Comparison of ENCODE assay signal across 23 cellular contexts in the genomic region with DNA sequence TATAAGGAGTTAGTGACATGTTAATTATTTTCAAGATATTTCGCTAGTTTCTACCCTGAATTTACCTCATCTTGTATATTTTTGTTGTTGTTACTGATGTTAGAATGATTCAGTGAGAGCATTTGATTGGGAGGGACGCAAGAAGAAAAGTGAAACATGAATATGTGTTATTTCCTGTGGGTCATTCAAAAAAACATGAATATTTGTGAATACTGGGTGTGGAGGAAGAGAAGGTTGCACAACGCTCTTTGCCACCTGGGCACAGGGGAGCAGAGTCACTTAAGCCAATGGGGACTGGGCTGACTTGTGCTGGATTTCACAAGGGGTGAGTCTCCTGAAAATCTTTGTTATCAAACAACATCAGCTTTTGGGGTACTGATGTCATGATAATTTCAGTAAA. TPM values are rescaled to one million over a fixed set of nuclear protein-coding genes. Genes with fewer than 3 reads are reported as not detected.
DNase-seq lines count a peak whose midpoint lies in the region; ATAC-seq and TF ChIP-seq lines count a peak whose summit lies in the region.
"Had no signal": no experiment of that assay in that cellular context is flagged by ENCODE, and none has a peak within 500 bp of the region (broad histone marks: within the 10 kb centered on the region; RNA-seq: fewer than 3 reads in every experiment).

No MANE protein-coding gene starts in this region.

- intact Hi-C loops in activated CD8-positive, alpha-beta T cell treated with anti-CD3 and anti-CD28 coated beads for 36 hours (cut with micrococcal nuclease): no loop called here
- intact Hi-C loops in dorsolateral prefrontal cortex (cut with DNase I): no loop called here

- no peaks in the 10 kb centered on the region for H3K27me3 Mint-ChIP-seq in activated CD8-positive, alpha-beta T cell treated with anti-CD3 and anti-CD28 coated beads for 36 hours
- no peaks in the 10 kb centered on the region for H3K27me3 Mint-ChIP-seq in activated CD8-positive, alpha-beta T cell treated with anti-CD3 and anti-CD28 coated beads, Interleukin-2, amount 10 ng/mL, durations not matched to agents 7 days and 5 days (ENCODE audit: low read depth)
- H3K27me3 Mint-ChIP-seq in natural killer cell treated with Interleukin-12 subunit alpha and Interleukin-12 subunit beta and Interleukin-15 and Interleukin-18, amount 100 ng/mL, for 72 hours: no peaks in the 10 kb centered on the region
- H3K27me3 Mint-ChIP-seq: activated naive CD8-positive, alpha-beta T cell treated with anti-CD3 and anti-CD28 coated beads for 36 hours; brain; dendritic cell treated with granulocyte-macrophage colony-stimulating factor and Interleukin-4, amounts not matched to agents 40 ng/mL and 50 ng/mL, for 4 days had no signal

- peaks cover 60% of the 10 kb centered on the region for H3K4me1 Mint-ChIP-seq in activated CD8-positive, alpha-beta T cell treated with anti-CD3 and anti-CD28 coated beads for 36 hours (ENCODE audit: low read depth)
- H3K4me1 Mint-ChIP-seq in activated CD8-positive, alpha-beta T cell treated with anti-CD3 and anti-CD28 coated beads, Interleukin-2, amount 10 ng/mL, durations not matched to agents 7 days and 5 days (ENCODE audit: low read depth): peaks cover 25% of the 10 kb centered on the region
- H3K4me1 Mint-ChIP-seq in natural killer cell treated with Interleukin-12 subunit alpha and Interleukin-12 subunit beta and Interleukin-15 and Interleukin-18, amount 100 ng/mL, for 72 hours (ENCODE audit: low read depth in 2 of 2): peaks cover 66 to 75% of the 10 kb centered on the region in 2 donors

- no peaks in the 10 kb centered on the region for H3K27me3 ChIP-seq in dorsolateral prefrontal cortex
- H3K27me3 ChIP-seq: neutrophil had no signal

- H3K4me3 ChIP-seq in dorsolateral prefrontal cortex: no peak overlapping the region
- H3K4me3 ChIP-seq: A549, mucosa of descending colon, skin epidermis had no signal

- POLR2A ChIA-PET in activated CD8-positive, alpha-beta T cell treated with anti-CD3 and anti-CD28 coated beads for 36 hours (lab: Charles Lee): no interaction called here
- POLR2A ChIA-PET in activated CD8-positive, alpha-beta T cell treated with anti-CD3 and anti-CD28 coated beads, Interleukin-2, amount 10 ng/mL, durations not matched to agents 7 days and 5 days (lab: Charles Lee): no interaction called here

- H3K36me3 Mint-ChIP-seq in activated CD8-positive, alpha-beta T cell treated with anti-CD3 and anti-CD28 coated beads for 36 hours (ENCODE audit: low read depth): peaks cover 56% of the 10 kb centered on the region
- H3K36me3 Mint-ChIP-seq in activated CD8-positive, alpha-beta T cell treated with anti-CD3 and anti-CD28 coated beads, Interleukin-2, amount 10 ng/mL, durations not matched to agents 7 days and 5 days (ENCODE audit: low read depth): peaks cover 59% of the 10 kb centered on the region
- peaks cover 35% of the 10 kb centered on the region for H3K36me3 Mint-ChIP-seq in natural killer cell treated with Interleukin-12 subunit alpha and Interleukin-12 subunit beta and Interleukin-15 and Interleukin-18, amount 100 ng/mL, for 72 hours

- H3K27ac Mint-ChIP-seq in activated CD8-positive, alpha-beta T cell treated with anti-CD3 and anti-CD28 coated beads for 36 hours: peak overlapping the region; percentile 3
- H3K27ac Mint-ChIP-seq in activated CD8-positive, alpha-beta T cell treated with anti-CD3 and anti-CD28 coated beads, Interleukin-2, amount 10 ng/mL, durations not matched to agents 7 days and 5 days: no peak overlapping the region
- H3K27ac Mint-ChIP-seq in natural killer cell treated with Interleukin-12 subunit alpha and Interleukin-12 subunit beta and Interleukin-15 and Interleukin-18, amount 100 ng/mL, for 72 hours: peak overlapping the region in 1 of 2 donors; percentile 71
- H3K27ac Mint-ChIP-seq: dendritic cell treated with granulocyte-macrophage colony-stimulating factor and Interleukin-4, amounts not matched to agents 40 ng/mL and 50 ng/mL, for 4 days had no signal

- peak; percentile 10 for DNase-seq in activated CD8-positive, alpha-beta T cell treated with anti-CD3 and anti-CD28 coated beads for 36 hours
- no peak for DNase-seq in activated CD8-positive, alpha-beta T cell treated with anti-CD3 and anti-CD28 coated beads, Interleukin-2, amount 10 ng/mL, durations not matched to agents 7 days and 5 days
- DNase-seq in HPDE6-E6E7 (ENCODE audit: extremely low spot score) (peak; percentile 41), dermis blood vessel endothelial cell (peak; percentile 3), dorsolateral prefrontal cortex (no peak), HK-2 (ENCODE audit: unreplicated experiment) (no peak), glomerular visceral epithelial cell (ENCODE audit: extremely low spot score) (no peak)
- DNase-seq in natural killer cell treated with Interleukin-12 subunit alpha and Interleukin-12 subunit beta and Interleukin-15 and Interleukin-18, amount 100 ng/mL, for 72 hours (ENCODE audit: low spot score): peak; percentile 81
- DNase-seq: activated naive CD8-positive, alpha-beta T cell treated with anti-CD3 and anti-CD28 coated beads for 36 hours; Calu3; EL; erythroblast; left ventricle myocardium superior; mucosa of descending colon; MV-4-11; NCI-H187; NCI-H345 had no signal

- no peak for TF ChIP-seq CTCF in activated CD8-positive, alpha-beta T cell treated with anti-CD3 and anti-CD28 coated beads for 36 hours (IDR thresholded peaks at IDR 0.05)
- no peak for TF ChIP-seq CTCF in dorsolateral prefrontal cortex (IDR thresholded peaks at IDR 0.05 in 54 of 56, conservative IDR thresholded peaks at IDR 0.05 in 2 of 56; ENCODE audit: low read depth in 1 of 56, partially characterized antibody in 56 of 56)

- H3K4me3 Mint-ChIP-seq in activated CD8-positive, alpha-beta T cell treated with anti-CD3 and anti-CD28 coated beads for 36 hours: no peak overlapping the region
- no peak overlapping the region for H3K4me3 Mint-ChIP-seq in activated CD8-positive, alpha-beta T cell treated with anti-CD3 and anti-CD28 coated beads, Interleukin-2, amount 10 ng/mL, durations not matched to agents 7 days and 5 days
- H3K4me3 Mint-ChIP-seq in natural killer cell treated with Interleukin-12 subunit alpha and Interleukin-12 subunit beta and Interleukin-15 and Interleukin-18, amount 100 ng/mL, for 72 hours: peak overlapping the region; percentile 59
- H3K4me3 Mint-ChIP-seq: activated naive CD8-positive, alpha-beta T cell treated with anti-CD3 and anti-CD28 coated beads for 36 hours; brain; dendritic cell treated with granulocyte-macrophage colony-stimulating factor and Interleukin-4, amounts not matched to agents 40 ng/mL and 50 ng/mL, for 4 days had no signal

- CTCF ChIA-PET in activated CD8-positive, alpha-beta T cell treated with anti-CD3 and anti-CD28 coated beads for 36 hours (lab: Charles Lee): no interaction called here
- CTCF ChIA-PET in activated CD8-positive, alpha-beta T cell treated with anti-CD3 and anti-CD28 coated beads, Interleukin-2, amount 10 ng/mL, durations not matched to agents 7 days and 5 days (lab: Charles Lee): interaction anchor here (1.2 kb wide), 1 partner anchor 20 kb away, joined by 3 read pairs; no protein-coding TSS in a partner anchor

- H3K9me3 Mint-ChIP-seq in activated CD8-positive, alpha-beta T cell treated with anti-CD3 and anti-CD28 coated beads for 36 hours: no peaks in the 10 kb centered on the region
- H3K9me3 Mint-ChIP-seq in activated CD8-positive, alpha-beta T cell treated with anti-CD3 and anti-CD28 coated beads, Interleukin-2, amount 10 ng/mL, durations not matched to agents 7 days and 5 days (ENCODE audit: insufficient read depth): no peaks in the 10 kb centered on the region
- H3K9me3 Mint-ChIP-seq in natural killer cell treated with Interleukin-12 subunit alpha and Interleukin-12 subunit beta and Interleukin-15 and Interleukin-18, amount 100 ng/mL, for 72 hours: peaks cover 4% of the 10 kb centered on the region
- H3K9me3 Mint-ChIP-seq: brain; dendritic cell treated with granulocyte-macrophage colony-stimulating factor and Interleukin-4, amounts not matched to agents 40 ng/mL and 50 ng/mL, for 4 days had no signal

- no peak for ATAC-seq in activated CD8-positive, alpha-beta T cell treated with anti-CD3 and anti-CD28 coated beads for 36 hours
- ATAC-seq in activated CD8-positive, alpha-beta T cell treated with anti-CD3 and anti-CD28 coated beads, Interleukin-2, amount 10 ng/mL, durations not matched to agents 7 days and 5 days: no peak
- peak; percentile 78 to 81 for ATAC-seq in natural killer cell treated with Interleukin-12 subunit alpha and Interleukin-12 subunit beta and Interleukin-15 and Interleukin-18, amount 100 ng/mL, for 72 hours
- ATAC-seq: A549, mucosa of descending colon, SK-N-SH treated with all-trans-retinoic acid at 6 μM for 48 hours had no signal

- H3K27ac ChIP-seq in dorsolateral prefrontal cortex: no peak overlapping the region
- H3K27ac ChIP-seq: neutrophil, skin epidermis had no signal

RNA-seq across cellular contexts. Expression of a gene that starts 39.5 kb away (rescaled TPM):
- total RNA-seq in activated CD8-positive, alpha-beta T cell treated with anti-CD3 and anti-CD28 coated beads for 36 hours: 10 to 100 TPM; 70.1 to 73.7 TPM
- total RNA-seq in activated CD8-positive, alpha-beta T cell treated with anti-CD3 and anti-CD28 coated beads, Interleukin-2, amount 10 ng/mL, durations not matched to agents 7 days and 5 days: 10 to 100 TPM; 41.0 to 41.2 TPM
- total RNA-seq in dermis blood vessel endothelial cell (23.0 and 31.8 TPM in 2 replicates), dorsolateral prefrontal cortex (10 to 100 TPM; 33.6 to 74.7 (median 51.5) TPM)
- 100 to 1,000 TPM in 1 of 2 donors, 10 to 100 TPM in 1; 86.9 to 140 TPM for total RNA-seq in natural killer cell treated with Interleukin-12 subunit alpha and Interleukin-12 subunit beta and Interleukin-15 and Interleukin-18, amount 100 ng/mL, for 72 hours

Comparison
In these comparisons a context has a peak if more than half of its experiments do, and no peak if none do; other contexts are left out.
1. DNase-seq: peak in activated CD8-positive, alpha-beta T cell treated with anti-CD3 and anti-CD28 coated beads for 36 hours (single experiment), HPDE6-E6E7 (single experiment), dermis blood vessel endothelial cell (single experiment) and natural killer cell treated with Interleukin-12 subunit alpha and Interleukin-12 subunit beta and Interleukin-15 and Interleukin-18, amount 100 ng/mL, for 72 hours (single experiment); none in activated CD8-positive, alpha-beta T cell treated with anti-CD3 and anti-CD28 coated beads, Interleukin-2, amount 10 ng/mL, durations not matched to agents 7 days and 5 days (single experiment), dorsolateral prefrontal cortex (0 of 10), HK-2 (single experiment) and glomerular visceral epithelial cell (single experiment).
2. ATAC-seq: peak in natural killer cell treated with Interleukin-12 subunit alpha and Interleukin-12 subunit beta and Interleukin-15 and Interleukin-18, amount 100 ng/mL, for 72 hours (2 of 2); none in activated CD8-positive, alpha-beta T cell treated with anti-CD3 and anti-CD28 coated beads for 36 hours (single experiment) and activated CD8-positive, alpha-beta T cell treated with anti-CD3 and anti-CD28 coated beads, Interleukin-2, amount 10 ng/mL, durations not matched to agents 7 days and 5 days (single experiment).